In genomic region chr3:182399978-182400737, GRCh38 we compare ENCODE assay signal across 25 cellular contexts.
DNase-seq lines count a peak whose midpoint lies in the region; FAIRE-seq and TF ChIP-seq lines count a peak whose summit lies in the region.
"Had no signal": no experiment of that assay in that cellular context is flagged by ENCODE, and none has a peak within 500 bp of the region (broad histone marks: within the 10 kb centered on the region; RNA-seq: fewer than 3 reads in every experiment).

No MANE protein-coding gene starts in this region.

- H3K4me3 ChIP-seq in DOHH2 (ENCODE audit: low read length) (no peak overlapping the region), bronchial epithelial cell (ENCODE audit: low read depth, low read length) (no peak overlapping the region), neuron (ENCODE audit: low read length) (no peak overlapping the region), ascending aorta (no peak overlapping the region)
- H3K4me3 ChIP-seq: BLaER1, GM12878 had no signal

- H2AFZ ChIP-seq in neuron (ENCODE audit: low read depth, low read length): peak overlapping the region; percentile 38

- H3K9me2 ChIP-seq in DOHH2 (replicated peaks; ENCODE audit: control insufficient read depth, low read length): no peaks in the 10 kb centered on the region

- no peaks in the 10 kb centered on the region for H3F3A ChIP-seq in DOHH2 (ENCODE audit: control insufficient read depth, insufficient read depth)

- TF ChIP-seq CTCF in DOHH2 (IDR thresholded peaks at IDR 0.05; ENCODE audit: low read depth, low read length, poor library complexity, severe bottlenecking): no peak
- TF ChIP-seq CTCF in bronchial epithelial cell (IDR thresholded peaks at IDR 0.05; ENCODE audit: insufficient read depth, low read length, severe bottlenecking): no peak
- no peak for TF ChIP-seq CTCF in ascending aorta (IDR thresholded peaks at IDR 0.05)

- H3K9me3 ChIP-seq in DOHH2 (ENCODE audit: control insufficient read depth, insufficient read depth, low read length) (no peaks in the 10 kb centered on the region), neuron (ENCODE audit: low read length) (no peaks in the 10 kb centered on the region), ascending aorta (no peaks in the 10 kb centered on the region)
- H3K9me3 ChIP-seq: BLaER1 had no signal

- H4K20me1 ChIP-seq in DOHH2 (ENCODE audit: control insufficient read depth, insufficient read depth, low read depth, low read length): no peaks in the 10 kb centered on the region
- H4K20me1 ChIP-seq: BLaER1 had no signal

- H3K36me3 ChIP-seq in DOHH2 (ENCODE audit: control insufficient read depth, low read length) (no peaks in the 10 kb centered on the region), bronchial epithelial cell (ENCODE audit: control insufficient read depth, insufficient read depth, low read length) (no peaks in the 10 kb centered on the region), neuron (ENCODE audit: insufficient read depth, low read length) (no peaks in the 10 kb centered on the region), ascending aorta (no peaks in the 10 kb centered on the region)
- H3K36me3 ChIP-seq: BLaER1 had no signal

- no peaks in the 10 kb centered on the region for H3K79me2 ChIP-seq in DOHH2 (ENCODE audit: control insufficient read depth, low read length)

- H3K27ac ChIP-seq in DOHH2 (ENCODE audit: low read depth, low read length) (peak overlapping the region; percentile 47; the same call in 1 of the 2 replicates), ascending aorta (no peak overlapping the region)
- H3K27ac ChIP-seq: 22Rv1, BLaER1 had no signal

- H3K27me3 ChIP-seq in DOHH2 (ENCODE audit: control insufficient read depth, low read length): no peaks in the 10 kb centered on the region
- H3K27me3 ChIP-seq in bronchial epithelial cell (ENCODE audit: control insufficient read depth, insufficient read depth, low read length): no peaks in the 10 kb centered on the region
- H3K27me3 ChIP-seq in neuron (ENCODE audit: insufficient read depth, low read length): no peaks in the 10 kb centered on the region
- no peaks in the 10 kb centered on the region for H3K27me3 ChIP-seq in ascending aorta
- H3K27me3 ChIP-seq: BLaER1 had no signal

- no peak for FAIRE-seq in bronchial epithelial cell (lab: Jason Lieb, UNC)
- FAIRE-seq: GM12878 had no signal

- DNase-seq in NCI-H460 (ENCODE audit: extremely low read depth, low read depth) (peak; percentile 52), bronchial epithelial cell (ENCODE audit: low read depth) (peak; percentile 18), HCEC 1CT (no peak), SIG-M5 treated with dmso at 0.1 percent for 504 hours (lab: John Stamatoyannopoulos, UW; ENCODE audit: unreplicated experiment) (no peak), ascending aorta (ENCODE audit: low spot score in 2 of 2) (no peak), SW 1271 (lab: John Stamatoyannopoulos, UW) (no peak)
- DNase-seq: ACHN; CD4-positive, alpha-beta T cell; COR-L47; DMS79; KBM-7; NCI-H1105 treated with DMSO at 0.1 percent for 48 hours; NCI-H1694; NCI-H2081; NCI-H2171; NCI-H345; NCI-H524 treated with DMSO at 0.1 percent for 48 hours; NCI-H82; OCI-M1; Right ventricle myocardium superior had no signal

- intact Hi-C loops in ascending aorta (cut with DNase I): no loop called here

- H3K4me1 ChIP-seq in DOHH2 (ENCODE audit: control insufficient read depth, low read length): peaks cover 68% of the 10 kb centered on the region
- H3K4me1 ChIP-seq in neuron (ENCODE audit: insufficient read depth, low read length): peaks cover 2% of the 10 kb centered on the region
- no peaks in the 10 kb centered on the region for H3K4me1 ChIP-seq in ascending aorta
- H3K4me1 ChIP-seq: BLaER1 had no signal

- peak overlapping the region; percentile 40 for H3K4me2 ChIP-seq in DOHH2 (ENCODE audit: low read length)
- H3K4me2 ChIP-seq: BLaER1 had no signal

Comparison
In these comparisons a context has a peak if more than half of its experiments do, and no peak if none do; other contexts are left out.
1. DNase-seq: peak in NCI-H460 (single experiment) and bronchial epithelial cell (single experiment); none in HCEC 1CT (single experiment), SIG-M5 treated with dmso at 0.1 percent for 504 hours (single experiment), ascending aorta (0 of 2) and SW 1271 (0 of 2).